8 cellular contexts compared by ENCODE assay signal in the genomic region with DNA sequence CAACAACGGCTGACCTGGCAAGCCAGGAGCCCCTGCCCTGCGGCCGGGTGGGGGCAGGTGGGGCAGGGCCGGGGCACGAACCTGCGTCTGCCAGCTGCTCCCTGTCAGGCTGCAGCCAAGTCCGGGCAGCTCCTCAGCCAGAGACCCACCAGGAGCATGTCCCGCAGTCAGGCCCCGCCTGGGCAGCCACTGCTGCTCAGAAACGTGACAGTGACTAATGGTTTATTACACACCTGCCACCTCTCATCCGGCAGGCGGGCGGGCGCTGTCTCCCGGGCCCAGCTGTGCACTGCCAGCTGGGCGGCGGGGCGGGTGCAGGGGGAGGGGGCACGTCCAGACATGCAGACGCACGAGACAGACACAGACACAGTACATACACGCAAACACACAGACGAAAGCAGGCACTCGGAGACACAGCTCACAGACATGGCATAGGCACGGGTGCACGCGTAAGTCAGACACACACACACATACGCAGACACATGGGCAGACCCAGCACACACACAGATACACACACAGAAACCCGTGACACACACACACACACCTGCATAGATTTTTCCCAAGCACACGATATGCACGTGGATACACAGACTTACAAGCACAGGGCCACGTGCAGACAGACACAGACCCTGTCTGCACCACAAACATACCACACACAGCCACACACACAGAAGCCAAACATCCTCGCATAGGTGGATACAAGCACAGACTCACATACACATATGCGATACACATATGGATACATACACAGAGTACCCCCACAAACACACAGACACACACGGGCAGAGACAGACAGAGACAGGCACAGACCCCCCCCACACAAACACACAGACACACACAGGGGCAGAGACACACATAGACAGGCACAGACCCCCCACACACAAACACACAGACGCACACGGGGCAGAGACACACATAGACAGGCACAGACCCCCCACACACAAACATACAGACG.
DNase-seq lines count a peak whose midpoint lies in the region; ATAC-seq, FAIRE-seq and TF ChIP-seq lines count a peak whose summit lies in the region.
"Had no signal": no experiment of that assay in that cellular context is flagged by ENCODE, and none has a peak within 500 bp of the region (broad histone marks: within the 10 kb centered on the region; RNA-seq: fewer than 3 reads in every experiment).

No MANE protein-coding gene starts in this region.

- H3K36me3 ChIP-seq in Loucy (ENCODE audit: insufficient read depth, low read length): no peaks in the 10 kb centered on the region
- H3K36me3 ChIP-seq in small intestine (ENCODE audit: control insufficient read depth in 2 of 2, insufficient read depth in 2 of 2, low read length in 2 of 2): no peaks in the 10 kb centered on the region

- no peaks in the 10 kb centered on the region for H3F3A ChIP-seq in Loucy (ENCODE audit: low read depth)

- TF ChIP-seq CTCF in Loucy (conservative IDR thresholded peaks at IDR 0.05; ENCODE audit: low read length) (no peak), epithelial cell of esophagus (IDR thresholded peaks at IDR 0.05; ENCODE audit: insufficient read depth, low read depth, low read length, missing control alignments) (no peak)

- H3K9me2 ChIP-seq in Loucy (replicated peaks; ENCODE audit: low read depth, low read length): no peaks in the 10 kb centered on the region

- no peaks in the 10 kb centered on the region for H4K20me1 ChIP-seq in Loucy (ENCODE audit: insufficient read depth, low read length, poor library complexity, severe bottlenecking)

- no peak overlapping the region for H3K4me3 ChIP-seq in Loucy (ENCODE audit: low read length, poor library complexity, severe bottlenecking)
- no peak overlapping the region for H3K4me3 ChIP-seq in epithelial cell of esophagus (ENCODE audit: low read length)
- no peak overlapping the region for H3K4me3 ChIP-seq in small intestine (ENCODE audit: low read depth in 1 of 2, low read length in 2 of 2)

- H3K4me2 ChIP-seq in Loucy (ENCODE audit: low read depth, low read length, poor library complexity, severe bottlenecking): no peak overlapping the region

- no peaks in the 10 kb centered on the region for H3K79me2 ChIP-seq in Loucy (ENCODE audit: insufficient read depth, low read length)

- H3K9me3 ChIP-seq in Loucy (ENCODE audit: insufficient read depth, low read depth, low read length): no peaks in the 10 kb centered on the region
- H3K9me3 ChIP-seq in small intestine (ENCODE audit: control insufficient read depth, low read depth): no peaks in the 10 kb centered on the region

- no peak for ATAC-seq in GM19023 (IDR thresholded peaks at IDR 0.05; ENCODE audit: unreplicated experiment)
- no peak for ATAC-seq in GM19467 (IDR thresholded peaks at IDR 0.05; ENCODE audit: unreplicated experiment)
- ATAC-seq: Panc1 had no signal

- peak overlapping the region; percentile 43 for H3K9ac ChIP-seq in Loucy (ENCODE audit: low read depth, low read length, poor library complexity, severe bottlenecking)

- no peak overlapping the region for H2AFZ ChIP-seq in Loucy (ENCODE audit: low read length)

- no peaks in the 10 kb centered on the region for H3K27me3 ChIP-seq in Loucy (ENCODE audit: insufficient read depth, low read length, poor library complexity, severe bottlenecking)
- H3K27me3 ChIP-seq in small intestine (ENCODE audit: control insufficient read depth in 2 of 2, insufficient read depth in 2 of 2, low read length in 2 of 2): no peaks in the 10 kb centered on the region

- WGBS in small intestine, 3 donors: 10 to 49% (median 32%) methylated on average over 35 to 38 of the region's 38 CpGs

- H3K4me1 ChIP-seq in Loucy (ENCODE audit: insufficient read depth, low read length, poor library complexity, severe bottlenecking) (no peaks in the 10 kb centered on the region), small intestine (ENCODE audit: control insufficient read depth in 2 of 2, insufficient read depth in 1 of 2, low read depth in 1 of 2, low read length in 1 of 2) (peaks cover 0 to 4% of the 10 kb centered on the region in 2 donors)

- no peak for FAIRE-seq in small intestine (lab: Jason Lieb, UNC)

- DNase-seq in NCI-H510A treated with DMSO at 0.1 percent for 48 hours (lab: John Stamatoyannopoulos, UW): peak; percentile 87
- DNase-seq in epithelial cell of esophagus (ENCODE audit: low read depth): peak; percentile 94
- DNase-seq in small intestine: peak; percentile 88
- DNase-seq in SIG-M5 (lab: John Stamatoyannopoulos, UW): no peak

- peak overlapping the region in 1 of 2 donors; percentile 84 for H3K27ac ChIP-seq in small intestine (ENCODE audit: low read depth in 1 of 2, low read length in 1 of 2)
